Comparison of ENCODE assay signal across 19 cellular contexts in the genomic region with DNA sequence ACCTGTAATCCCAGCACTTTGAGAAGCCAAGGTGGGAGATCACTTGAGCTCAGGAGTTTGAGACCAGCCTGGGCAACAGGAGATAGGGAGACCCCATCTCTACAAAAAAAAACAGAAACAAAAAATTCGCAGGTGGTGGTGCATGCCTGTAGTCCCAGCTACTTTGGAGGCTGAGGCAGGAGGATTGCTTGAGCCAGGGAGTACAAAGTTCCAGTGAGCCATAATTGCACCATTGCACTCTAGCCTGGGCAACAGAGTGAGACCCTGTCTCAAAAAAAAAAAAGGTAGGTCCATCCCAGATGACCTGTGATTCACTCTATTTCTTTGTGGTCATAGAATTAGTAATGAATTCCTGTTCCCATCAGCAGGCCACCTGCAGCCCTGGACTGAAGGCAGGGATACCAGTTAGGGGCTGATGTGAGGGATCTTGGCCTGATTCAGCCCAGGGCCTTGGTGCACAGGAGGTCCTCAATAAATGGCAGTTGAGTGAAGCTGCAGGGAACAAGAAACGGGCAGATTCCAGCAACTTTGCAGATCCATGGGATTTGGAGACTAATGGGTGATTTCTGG. TPM values are rescaled to one million over a fixed set of nuclear protein-coding genes. Genes with fewer than 3 reads are reported as not detected.
DNase-seq lines count a peak whose midpoint lies in the region; ATAC-seq and TF ChIP-seq lines count a peak whose summit lies in the region.
"Had no signal": no experiment of that assay in that cellular context is flagged by ENCODE, and none has a peak within 500 bp of the region (broad histone marks: within the 10 kb centered on the region; RNA-seq: fewer than 3 reads in every experiment).

A gene (plus strand): TSS at position 364 of the 570 bp plus-strand sequence.

- POLR2A ChIA-PET in activated naive CD8-positive, alpha-beta T cell treated with anti-CD3 and anti-CD28 coated beads, Interleukin-2, amount 10 ng/mL, durations not matched to agents 7 days and 5 days (lab: Charles Lee) = interaction anchor here (0.6 kb wide), 1 partner anchor 61 kb away, joined by 7 read pairs; no protein-coding TSS in a partner anchor

- H3K9me2 ChIP-seq in Loucy (replicated peaks; ENCODE audit: low read depth, low read length) = no peaks in the 10 kb centered on the region

- peaks cover 3% of the 10 kb centered on the region for H3K27me3 Mint-ChIP-seq in activated CD4-positive, alpha-beta T cell treated with anti-CD3 and anti-CD28 coated beads, Interleukin-2, amount 10 ng/mL, durations not matched to agents 24 days and 14 days
- H3K27me3 Mint-ChIP-seq in activated naive CD8-positive, alpha-beta T cell treated with anti-CD3 and anti-CD28 coated beads, Interleukin-2, amount 10 ng/mL, durations not matched to agents 7 days and 5 days = no peaks in the 10 kb centered on the region
- no peaks in the 10 kb centered on the region for H3K27me3 Mint-ChIP-seq in neural crest cell (ENCODE audit: low read depth)

- no peaks in the 10 kb centered on the region for H3K9me3 ChIP-seq in Loucy (ENCODE audit: insufficient read depth, low read depth, low read length)
- H3K9me3 ChIP-seq: sigmoid colon, vagina had no signal

- peaks cover 12% of the 10 kb centered on the region for H3K4me1 Mint-ChIP-seq in activated CD4-positive, alpha-beta T cell treated with anti-CD3 and anti-CD28 coated beads, Interleukin-2, amount 10 ng/mL, durations not matched to agents 24 days and 14 days
- H3K4me1 Mint-ChIP-seq in activated naive CD8-positive, alpha-beta T cell treated with anti-CD3 and anti-CD28 coated beads, Interleukin-2, amount 10 ng/mL, durations not matched to agents 7 days and 5 days = peaks cover 14% of the 10 kb centered on the region
- H3K4me1 Mint-ChIP-seq in neural crest cell = peaks cover 7% of the 10 kb centered on the region
- H3K4me1 Mint-ChIP-seq: neural progenitor cell had no signal

- peak within 1 kb of the TSS; percentile 38 for H3K4me2 ChIP-seq in Loucy (ENCODE audit: low read depth, low read length, poor library complexity, severe bottlenecking)
- H3K4me2 ChIP-seq: neural progenitor cell had no signal

- no peaks in the 10 kb centered on the region for H3K9me3 Mint-ChIP-seq in activated CD4-positive, alpha-beta T cell treated with anti-CD3 and anti-CD28 coated beads, Interleukin-2, amount 10 ng/mL, durations not matched to agents 24 days and 14 days
- no peaks in the 10 kb centered on the region for H3K9me3 Mint-ChIP-seq in activated naive CD8-positive, alpha-beta T cell treated with anti-CD3 and anti-CD28 coated beads, Interleukin-2, amount 10 ng/mL, durations not matched to agents 7 days and 5 days
- no peaks in the 10 kb centered on the region for H3K9me3 Mint-ChIP-seq in neural crest cell
- H3K9me3 Mint-ChIP-seq: neural progenitor cell had no signal

- H3K27me3 ChIP-seq in Loucy (ENCODE audit: insufficient read depth, low read length, poor library complexity, severe bottlenecking) = no peaks in the 10 kb centered on the region
- H3K27me3 ChIP-seq: dorsolateral prefrontal cortex, neural progenitor cell, sigmoid colon, vagina had no signal

- DNase-seq in activated CD4-positive, alpha-beta T cell treated with anti-CD3 and anti-CD28 coated beads, Interleukin-2, amount 10 ng/mL, durations not matched to agents 24 days and 14 days = no peak
- DNase-seq in activated CD4-positive, alpha-beta T cell treated with anti-CD3 and anti-CD28 coated beads, Interleukin-2, amount 50 U/mL, for 1 hour = no peak
- no peak for DNase-seq in activated naive CD8-positive, alpha-beta T cell treated with anti-CD3 and anti-CD28 coated beads, Interleukin-2, amount 10 ng/mL, durations not matched to agents 7 days and 5 days
- DNase-seq in neural crest cell (ENCODE audit: low read depth, low spot score) (no peak), HUDEP-2 (lab: John Stamatoyannopoulos, UW; ENCODE audit: unreplicated experiment in 76 of 76) (no peak), NCI-H774 (lab: John Stamatoyannopoulos, UW) (no peak), epidermal melanocyte (ENCODE audit: insufficient read length, low spot score) (no peak)
- DNase-seq: activated T-cell treated with anti-CD3 and anti-CD28 coated beads for 4 hours; dorsolateral prefrontal cortex; GDM1; NCI-H2107; sigmoid colon; stimulated activated CD4-positive, alpha-beta T cell treated with anti-CD3 and anti-CD28 coated beads, Interleukin-4, amount 100 ng/mL, for 24 hours had no signal

- no peak within 1 kb of the TSS for H3K4me3 ChIP-seq in Loucy (ENCODE audit: low read length, poor library complexity, severe bottlenecking)
- H3K4me3 ChIP-seq: dorsolateral prefrontal cortex, neural progenitor cell, sigmoid colon, vagina had no signal

- H3K36me3 ChIP-seq in Loucy (ENCODE audit: insufficient read depth, low read length) = no peaks in the 10 kb centered on the region
- H3K36me3 ChIP-seq: neural progenitor cell, sigmoid colon, vagina had no signal

- H4K20me1 ChIP-seq in Loucy (ENCODE audit: insufficient read depth, low read length, poor library complexity, severe bottlenecking) = no peaks in the 10 kb centered on the region

- peaks cover 7% of the 10 kb centered on the region for H3K4me1 ChIP-seq in Loucy (ENCODE audit: insufficient read depth, low read length, poor library complexity, severe bottlenecking)
- H3K4me1 ChIP-seq: neural progenitor cell, sigmoid colon, vagina had no signal

- H3K9ac ChIP-seq in Loucy (ENCODE audit: low read depth, low read length, poor library complexity, severe bottlenecking) = peak within 1 kb of the TSS; percentile 28
- H3K9ac ChIP-seq: neural progenitor cell had no signal

- TF ChIP-seq CTCF in Loucy (conservative IDR thresholded peaks at IDR 0.05; ENCODE audit: low read length) (no peak), neural crest cell (conservative IDR thresholded peaks at IDR 0.05) (no peak)

- no peak within 1 kb of the TSS; the same call in 1 of the 2 replicates for H2AFZ ChIP-seq in Loucy (ENCODE audit: low read length)
- H2AFZ ChIP-seq: neural progenitor cell had no signal

- peak within 1 kb of the TSS; percentile 74 for H3K27ac Mint-ChIP-seq in activated CD4-positive, alpha-beta T cell treated with anti-CD3 and anti-CD28 coated beads, Interleukin-2, amount 10 ng/mL, durations not matched to agents 24 days and 14 days
- peak within 1 kb of the TSS; percentile 84 for H3K27ac Mint-ChIP-seq in activated naive CD8-positive, alpha-beta T cell treated with anti-CD3 and anti-CD28 coated beads, Interleukin-2, amount 10 ng/mL, durations not matched to agents 7 days and 5 days
- H3K27ac Mint-ChIP-seq in neural crest cell (ENCODE audit: unreplicated experiment) = peak within 1 kb of the TSS; percentile 10
- H3K27ac Mint-ChIP-seq: neural progenitor cell had no signal

- H3K4me3 Mint-ChIP-seq in activated CD4-positive, alpha-beta T cell treated with anti-CD3 and anti-CD28 coated beads, Interleukin-2, amount 10 ng/mL, durations not matched to agents 24 days and 14 days = peak within 1 kb of the TSS; percentile 36
- H3K4me3 Mint-ChIP-seq in activated naive CD8-positive, alpha-beta T cell treated with anti-CD3 and anti-CD28 coated beads, Interleukin-2, amount 10 ng/mL, durations not matched to agents 7 days and 5 days = peak within 1 kb of the TSS; percentile 29
- no peak within 1 kb of the TSS for H3K4me3 Mint-ChIP-seq in neural crest cell
- H3K4me3 Mint-ChIP-seq: neural progenitor cell had no signal

- no peaks in the 10 kb centered on the region for H3K79me2 ChIP-seq in Loucy (ENCODE audit: insufficient read depth, low read length)

- H3K36me3 Mint-ChIP-seq in activated CD4-positive, alpha-beta T cell treated with anti-CD3 and anti-CD28 coated beads, Interleukin-2, amount 10 ng/mL, durations not matched to agents 24 days and 14 days (ENCODE audit: low read depth) = no peaks in the 10 kb centered on the region
- H3K36me3 Mint-ChIP-seq in activated naive CD8-positive, alpha-beta T cell treated with anti-CD3 and anti-CD28 coated beads, Interleukin-2, amount 10 ng/mL, durations not matched to agents 7 days and 5 days = no peaks in the 10 kb centered on the region
- H3K36me3 Mint-ChIP-seq in neural crest cell (ENCODE audit: low read depth) = no peaks in the 10 kb centered on the region
- H3K36me3 Mint-ChIP-seq: neural progenitor cell had no signal

- no peak for ATAC-seq in activated naive CD8-positive, alpha-beta T cell treated with anti-CD3 and anti-CD28 coated beads, Interleukin-2, amount 10 ng/mL, durations not matched to agents 7 days and 5 days (ENCODE audit: low read depth)

- H3F3A ChIP-seq in Loucy (ENCODE audit: low read depth) = no peaks in the 10 kb centered on the region

- intact Hi-C loops in activated CD4-positive, alpha-beta T cell treated with anti-CD3 and anti-CD28 coated beads, Interleukin-2, amount 10 ng/mL, durations not matched to agents 24 days and 14 days (cut with micrococcal nuclease) = no loop called here

RNA-seq across cellular contexts. Expression of the gene that starts here (rescaled TPM):
- total RNA-seq in activated CD4-positive, alpha-beta T cell treated with anti-CD3 and anti-CD28 coated beads, Interleukin-2, amount 10 ng/mL, durations not matched to agents 24 days and 14 days = not detected in 2 replicates
- total RNA-seq in activated naive CD8-positive, alpha-beta T cell treated with anti-CD3 and anti-CD28 coated beads, Interleukin-2, amount 10 ng/mL, durations not matched to agents 7 days and 5 days = not detected
- not detected in 2 replicates for total RNA-seq in neural crest cell
- total RNA-seq: HT-29, lung microvascular endothelial cell, sigmoid colon, SK-MEL-5, vagina had no signal

Comparison
In these comparisons a context has a peak if more than half of its experiments do, and no peak if none do; other contexts are left out.
1. H3K27ac Mint-ChIP-seq: peak in every context shown above with its lines; median percentile 84 in activated naive CD8-positive, alpha-beta T cell treated with anti-CD3 and anti-CD28 coated beads, Interleukin-2, amount 10 ng/mL, durations not matched to agents 7 days and 5 days; 74 in activated CD4-positive, alpha-beta T cell treated with anti-CD3 and anti-CD28 coated beads, Interleukin-2, amount 10 ng/mL, durations not matched to agents 24 days and 14 days; 10 in neural crest cell.